In the genomic region with DNA sequence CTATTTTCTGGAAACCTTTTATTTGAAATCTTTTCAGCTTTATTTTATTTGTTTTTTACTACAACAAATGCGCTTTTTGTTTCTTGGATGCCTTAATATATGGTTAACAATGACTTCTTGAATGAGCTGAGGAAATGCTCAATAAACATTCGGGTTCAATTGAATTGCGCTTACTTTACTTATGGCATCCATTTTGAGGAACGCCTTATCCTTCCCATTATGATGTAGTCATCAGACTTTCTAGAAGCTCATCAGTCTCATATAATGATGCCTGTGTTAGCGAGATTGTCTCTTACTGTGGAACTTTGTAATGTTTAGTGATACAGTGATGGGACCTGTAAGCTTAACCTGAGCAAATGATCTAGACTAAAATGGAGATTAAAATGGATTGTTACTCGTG, we compare ENCODE assay signal across 8 cellular contexts. TPM values are rescaled to one million over a fixed set of nuclear protein-coding genes. Genes with fewer than 3 reads are reported as not detected.
DNase-seq lines count a peak whose midpoint lies in the region; ATAC-seq and TF ChIP-seq lines count a peak whose summit lies in the region.
"Had no signal": no experiment of that assay in that cellular context is flagged by ENCODE, and none has a peak within 500 bp of the region (broad histone marks: within the 10 kb centered on the region; RNA-seq: fewer than 3 reads in every experiment).

No MANE protein-coding gene starts in this region.

- peaks cover 62% of the 10 kb centered on the region for H3K79me2 ChIP-seq in fibroblast of lung (ENCODE audit: control insufficient read depth, insufficient read depth, low read length)

- peak overlapping the region; percentile 73 for H3K4me2 ChIP-seq in fibroblast of lung (ENCODE audit: extremely low read depth, insufficient read depth, low read length)

- no peak for TF ChIP-seq POLR2A in sigmoid colon (IDR thresholded peaks at IDR 0.05)

- WGBS in sigmoid colon, 2 donors, result 34 to 58% methylated on average over 6 of the region's 6 CpGs

- no peak for TF ChIP-seq EP300 in sigmoid colon (IDR thresholded peaks at IDR 0.05)

- peak overlapping the region; percentile 97 for H3K4me3 ChIP-seq in H7 (ENCODE audit: insufficient read depth, low read depth, low read length)
- H3K4me3 ChIP-seq in RWPE2 (ENCODE audit: severe bottlenecking), result peak overlapping the region; percentile 69
- H3K4me3 ChIP-seq in fibroblast of lung (replicated peaks in 1 of 4; ENCODE audit: control extremely low read depth in 1 of 4, insufficient read depth in 1 of 4, low read depth in 3 of 4, low read length in 4 of 4), result peak overlapping the region; percentile 64 to 97 (median 90)
- peak overlapping the region; percentile 70 to 90 (median 76) for H3K4me3 ChIP-seq in sigmoid colon

- H3K27me3 ChIP-seq in H7 (ENCODE audit: control insufficient read depth, insufficient read depth, low read length) (no peaks in the 10 kb centered on the region), RWPE2 (ENCODE audit: insufficient read depth, poor library complexity, severe bottlenecking) (no peaks in the 10 kb centered on the region), fibroblast of lung (ENCODE audit: control insufficient read depth, insufficient read depth, low read length) (no peaks in the 10 kb centered on the region), sigmoid colon (no peaks in the 10 kb centered on the region)

- DNase-seq in H7, result no peak
- no peak for DNase-seq in RWPE2 (ENCODE audit: low spot score)
- DNase-seq in fibroblast of lung (ENCODE audit: low read depth in 2 of 2), result peak in 1 of 2 donors; percentile 0
- DNase-seq in sigmoid colon, result no peak
- DNase-seq in GM19238 (ENCODE audit: insufficient read length, low spot score), result no peak
- DNase-seq: islet precursor cell had no signal

- H4K20me1 ChIP-seq in fibroblast of lung (ENCODE audit: control insufficient read depth, extremely low read depth, insufficient read depth, low read length), result no peaks in the 10 kb centered on the region

- H3K36me3 ChIP-seq in H7 (replicated peaks; ENCODE audit: control insufficient read depth, insufficient read depth, low read length) (no peaks in the 10 kb centered on the region; the same call in none of the 2 replicates), RWPE2 (ENCODE audit: low read depth) (peaks cover 25% of the 10 kb centered on the region), fibroblast of lung (ENCODE audit: control insufficient read depth, insufficient read depth, low read length) (no peaks in the 10 kb centered on the region), sigmoid colon (peaks cover 0 to 12% (median 0%) of the 10 kb centered on the region in 4 donors)

- H3K9me3 ChIP-seq in RWPE2 (ENCODE audit: severe bottlenecking) (no peaks in the 10 kb centered on the region), fibroblast of lung (ENCODE audit: control insufficient read depth, insufficient read depth, low read depth, low read length) (no peaks in the 10 kb centered on the region), sigmoid colon (no peaks in the 10 kb centered on the region)

- peak overlapping the region; percentile 69 for H3K9ac ChIP-seq in fibroblast of lung (ENCODE audit: insufficient read depth, low read length)

- no peak for ATAC-seq in RWPE2 (ENCODE audit: low read depth)
- no peak for ATAC-seq in GM18870 (IDR thresholded peaks at IDR 0.05; ENCODE audit: unreplicated experiment)
- ATAC-seq in GM21526 (IDR thresholded peaks at IDR 0.05; ENCODE audit: low FRiP score, unreplicated experiment), result no peak

- H3K4me1 ChIP-seq in RWPE2 (ENCODE audit: insufficient read depth, poor library complexity, severe bottlenecking) (peaks cover 17% of the 10 kb centered on the region), fibroblast of lung (ENCODE audit: control insufficient read depth, extremely low read depth, insufficient read depth, low read length) (peaks cover 2% of the 10 kb centered on the region), sigmoid colon (peaks cover 0 to 38% (median 32%) of the 10 kb centered on the region in 4 donors)

- no peak overlapping the region for H2AFZ ChIP-seq in fibroblast of lung (ENCODE audit: low read length)

- intact Hi-C loops in sigmoid colon (cut with DNase I), result loop anchor here (2.0 to 10.0 kb wide), 3 partner anchors 63 to 419 kb away; a partner anchor contains a TSS

- TF ChIP-seq CTCF in RWPE2 (IDR thresholded peaks at IDR 0.05; ENCODE audit: poor library complexity, severe bottlenecking), result no peak
- no peak for TF ChIP-seq CTCF in fibroblast of lung (conservative IDR thresholded peaks at IDR 0.05 in 1 of 2, IDR thresholded peaks at IDR 0.05 in 1 of 2; ENCODE audit: low read depth in 1 of 2, low read length in 2 of 2)
- TF ChIP-seq CTCF in sigmoid colon (IDR thresholded peaks at IDR 0.05), result no peak

- H3K27ac ChIP-seq in RWPE2 (ENCODE audit: poor library complexity, severe bottlenecking) (peak overlapping the region; percentile 60), fibroblast of lung (ENCODE audit: insufficient read depth, low read length) (no peak overlapping the region), sigmoid colon (peak overlapping the region; percentile 80 to 92 (median 83))

RNA-seq across cellular contexts. Expression of a gene that starts 0.9 kb away (rescaled TPM):
- 2.0 and 2.4 TPM in 2 replicates for total RNA-seq in H7 (2014; rRNA removed; shearing (Covaris generic))
- total RNA-seq in fibroblast of lung (3.5 and 4.4 TPM in 2 replicates), sigmoid colon (1 to 10 TPM; 2.4 to 3.6 (median 3.3) TPM)
- polyA plus RNA-seq in fibroblast of lung (2.9 and 3.3 TPM in 2 replicates), sigmoid colon (1 to 10 TPM; 2.3 to 5.3 (median 2.4) TPM)
- polyA plus RNA-seq in fibroblast of lung (2012), result 1.1 and 1.6 TPM in 2 replicates
- not detected in 2 replicates for polyA minus RNA-seq in fibroblast of lung (ENCODE audit: low replicate concordance)

RNA-seq across cellular contexts. Expression of a gene that starts 0.9 kb away (rescaled TPM):
- 23.0 and 28.7 TPM in 2 replicates for total RNA-seq in H7 (2014; rRNA removed; shearing (Covaris generic))
- total RNA-seq in fibroblast of lung, result 23.9 and 34.8 TPM in 2 replicates
- polyA plus RNA-seq in fibroblast of lung, result 20.1 and 22.8 TPM in 2 replicates
- polyA plus RNA-seq in fibroblast of lung (2012), result 13.7 and 14.0 TPM in 2 replicates
- polyA minus RNA-seq in fibroblast of lung (ENCODE audit: low replicate concordance), result 3.3 and 4.9 TPM in 2 replicates
- total RNA-seq in sigmoid colon, result 10 to 100 TPM; 24.4 to 43.2 (median 30.5) TPM
- 10 to 100 TPM; 12.4 to 19.2 (median 13.8) TPM for polyA plus RNA-seq in sigmoid colon

RNA-seq across cellular contexts. Expression of a gene that starts 1.6 kb away (rescaled TPM):
- total RNA-seq in H7 (2014; rRNA removed; shearing (Covaris generic)), result 12.6 and 14.3 TPM in 2 replicates
- total RNA-seq in fibroblast of lung, result 48.6 and 51.1 TPM in 2 replicates
- polyA plus RNA-seq in fibroblast of lung, result 9.5 and 14.1 TPM in 2 replicates
- 8.1 and 10.8 TPM in 2 replicates for polyA plus RNA-seq in fibroblast of lung (2012)
- polyA minus RNA-seq in fibroblast of lung (ENCODE audit: low replicate concordance), result 5.1 and 12.0 TPM in 2 replicates
- total RNA-seq in sigmoid colon, result 10 to 100 TPM; 14.1 to 25.7 (median 21.6) TPM
- 1 to 10 TPM; 2.1 to 3.9 (median 2.4) TPM for polyA plus RNA-seq in sigmoid colon
